ENCODE assay signal across 13 cellular contexts in the genomic region with DNA sequence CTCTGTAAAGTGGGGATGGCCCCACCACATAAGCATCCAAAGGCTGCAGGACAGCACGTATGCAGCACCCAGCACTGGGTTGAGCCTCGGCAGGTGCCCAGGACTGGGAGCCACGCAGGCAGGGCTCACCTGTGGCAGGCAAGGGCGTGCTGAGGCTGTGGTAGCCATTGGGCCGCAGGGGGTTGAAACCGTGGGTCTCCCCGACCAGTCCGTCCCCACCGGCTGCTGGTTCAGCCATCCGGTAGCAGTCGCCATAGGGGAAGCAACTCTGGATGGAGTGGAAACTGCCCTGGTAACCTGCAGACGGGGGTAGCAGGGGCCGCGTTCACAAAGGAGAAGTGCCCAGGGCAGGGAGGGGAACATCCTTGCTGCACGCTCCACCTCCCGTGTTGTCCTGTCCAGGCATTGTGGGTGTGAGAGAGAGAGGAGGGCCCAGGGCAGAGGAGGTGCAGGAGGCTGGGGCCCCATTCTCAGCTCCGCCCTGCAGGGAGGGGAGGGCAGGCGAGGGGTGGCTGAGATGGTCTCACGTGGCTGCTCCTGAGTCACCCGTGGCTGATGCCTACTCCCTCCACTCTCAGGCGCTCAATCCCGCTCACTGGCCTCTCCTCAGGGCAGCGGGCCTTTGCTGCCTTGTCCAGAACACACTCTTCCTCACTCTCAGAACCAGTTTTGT. TPM values are rescaled to one million over a fixed set of nuclear protein-coding genes. Genes with fewer than 3 reads are reported as not detected.
A peak's percentile ranks its signal among the peaks of the same experiment; 100 is the strongest.
DNase-seq lines count a peak whose midpoint lies in the region; ATAC-seq, FAIRE-seq and TF ChIP-seq lines count a peak whose summit lies in the region.
"Had no signal": no experiment of that assay in that cellular context is flagged by ENCODE, and none has a peak within 500 bp of the region (broad histone marks: within the 10 kb centered on the region; RNA-seq: fewer than 3 reads in every experiment).

No MANE protein-coding gene starts in this region.

- peak; percentile 43 to 56 for ATAC-seq in lower lobe of right lung
- no peak for ATAC-seq in HG03354 (IDR thresholded peaks at IDR 0.05; ENCODE audit: poor library complexity, severe bottlenecking, unreplicated experiment)
- ATAC-seq in T-helper 17 cell: no peak
- no peak for ATAC-seq in HG03439 (IDR thresholded peaks at IDR 0.05; ENCODE audit: unreplicated experiment)

- TF ChIP-seq CTCF in HL-60 (IDR thresholded peaks at IDR 0.05; ENCODE audit: insufficient read depth, low read length) (no peak), astrocyte (IDR thresholded peaks at IDR 0.05; ENCODE audit: insufficient read depth, low read depth, low read length) (no peak), lower lobe of right lung (IDR thresholded peaks at IDR 0.05) (no peak)

- H3K79me2 ChIP-seq in astrocyte (ENCODE audit: insufficient read depth, low read length): no peaks in the 10 kb centered on the region

- no peak overlapping the region for H3K4me3 Mint-ChIP-seq in astrocyte (ENCODE audit: unreplicated experiment)
- no peak overlapping the region for H3K4me3 Mint-ChIP-seq in T-helper 17 cell
- H3K4me3 Mint-ChIP-seq: nephron had no signal

- DNase-seq in AG08395 (ENCODE audit: low spot score) (peak; percentile 68), HL-60 (ENCODE audit: low read depth in 1 of 2, low spot score in 1 of 2) (peak; percentile 13 to 33), astrocyte (ENCODE audit: low read depth) (peak; percentile 37), lower lobe of right lung (no peak), T-helper 17 cell (no peak), foreskin melanocyte (no peak)
- DNase-seq: activated naive CD4-positive, alpha-beta T cell treated with Interleukin-2 at 50 U/mL for 16 hours; NCI-H345 had no signal

- H3K27ac ChIP-seq in HL-60 (replicated peaks): no peak overlapping the region
- H3K27ac ChIP-seq in astrocyte (ENCODE audit: low read depth, low read length): no peak overlapping the region
- no peak overlapping the region for H3K27ac ChIP-seq in lower lobe of right lung
- H3K27ac ChIP-seq: KMS-11 had no signal

- intact Hi-C loops in lower lobe of right lung (cut with DNase I): no loop called here

- H4K20me1 ChIP-seq in astrocyte (ENCODE audit: insufficient read depth, low read length): peaks cover 59% of the 10 kb centered on the region

- no peak overlapping the region for H3K4me2 ChIP-seq in astrocyte (ENCODE audit: low read length)
- H3K4me2 ChIP-seq: KMS-11 had no signal

- no peaks in the 10 kb centered on the region for H3K36me3 Mint-ChIP-seq in astrocyte (ENCODE audit: low read depth, unreplicated experiment)
- H3K36me3 Mint-ChIP-seq in T-helper 17 cell (ENCODE audit: low read depth): no peaks in the 10 kb centered on the region

- H3K4me1 ChIP-seq in astrocyte (ENCODE audit: insufficient read depth, low read length) (peaks cover 19% of the 10 kb centered on the region), lower lobe of right lung (no peaks in the 10 kb centered on the region)

- no peaks in the 10 kb centered on the region for H3K9me3 Mint-ChIP-seq in astrocyte (ENCODE audit: unreplicated experiment)
- H3K9me3 Mint-ChIP-seq: nephron had no signal

- H3K4me3 ChIP-seq in HL-60 (replicated peaks; ENCODE audit: insufficient read depth, low read length): no peak overlapping the region
- no peak overlapping the region for H3K4me3 ChIP-seq in astrocyte (ENCODE audit: insufficient read depth, low read depth, low read length)
- no peak overlapping the region for H3K4me3 ChIP-seq in lower lobe of right lung

- H3K27me3 ChIP-seq in HL-60 (ENCODE audit: insufficient read depth, poor library complexity, severe bottlenecking): no peaks in the 10 kb centered on the region
- no peaks in the 10 kb centered on the region for H3K27me3 ChIP-seq in astrocyte (ENCODE audit: insufficient read depth, low read length)
- no peaks in the 10 kb centered on the region for H3K27me3 ChIP-seq in lower lobe of right lung (ENCODE audit: low read depth)

- no peak overlapping the region for H3K9ac ChIP-seq in astrocyte (ENCODE audit: low read length)
- H3K9ac ChIP-seq: KMS-11 had no signal

- H3K9me3 ChIP-seq in astrocyte (ENCODE audit: insufficient read depth, low read depth, low read length) (no peaks in the 10 kb centered on the region), lower lobe of right lung (no peaks in the 10 kb centered on the region), T-helper 17 cell (ENCODE audit: control insufficient read depth, low read length, poor library complexity, severe bottlenecking) (no peaks in the 10 kb centered on the region)

- H3K27ac Mint-ChIP-seq in astrocyte (ENCODE audit: unreplicated experiment) (no peak overlapping the region), T-helper 17 cell (no peak overlapping the region)

- H3K27me3 Mint-ChIP-seq in astrocyte (ENCODE audit: low read depth, unreplicated experiment) (peaks cover 28% of the 10 kb centered on the region), T-helper 17 cell (peaks cover 6% of the 10 kb centered on the region)

- H3K4me1 Mint-ChIP-seq in astrocyte (ENCODE audit: low read depth, unreplicated experiment) (peaks cover 1% of the 10 kb centered on the region), T-helper 17 cell (no peaks in the 10 kb centered on the region)

- FAIRE-seq in astrocyte (lab: Jason Lieb, UNC): no peak

- no peak overlapping the region for H2AFZ ChIP-seq in astrocyte (ENCODE audit: low read depth, low read length)

- H3K36me3 ChIP-seq in astrocyte (ENCODE audit: insufficient read depth, low read length) (peaks cover 1% of the 10 kb centered on the region), lower lobe of right lung (no peaks in the 10 kb centered on the region)

RNA-seq across cellular contexts. Expression of gene DMRTB1, which starts 49.9 kb away (rescaled TPM):
- total RNA-seq in astrocyte (not detected in 2 replicates), lower lobe of right lung (not detected), T-helper 17 cell (not detected)
- total RNA-seq: dermis microvascular lymphatic vessel endothelial cell had no signal

Comparison
In these comparisons a context has a peak if more than half of its experiments do, and no peak if none do; other contexts are left out.
1. DNase-seq: peak in AG08395 (single experiment), HL-60 (2 of 2) and astrocyte (single experiment); none in lower lobe of right lung (single experiment), T-helper 17 cell (0 of 3) and foreskin melanocyte (single experiment).
2. ATAC-seq: peak in lower lobe of right lung (2 of 2); none in HG03354 (single experiment), T-helper 17 cell (single experiment) and HG03439 (single experiment).